1 cellular context compared by ENCODE assay signal in genomic region chr9:90099262-90099982, GRCh38.
A peak's percentile ranks its signal among the peaks of the same experiment; 100 is the strongest.
TF ChIP-seq lines count a peak whose summit lies in the region.

No MANE protein-coding gene starts in this region.

TF ChIP-seq in HepG2, 621 proteins besides CTCF, POLR2A, EP300 and RAD21 (continued from another document):
- TF ChIP-seq, protein P1, sequence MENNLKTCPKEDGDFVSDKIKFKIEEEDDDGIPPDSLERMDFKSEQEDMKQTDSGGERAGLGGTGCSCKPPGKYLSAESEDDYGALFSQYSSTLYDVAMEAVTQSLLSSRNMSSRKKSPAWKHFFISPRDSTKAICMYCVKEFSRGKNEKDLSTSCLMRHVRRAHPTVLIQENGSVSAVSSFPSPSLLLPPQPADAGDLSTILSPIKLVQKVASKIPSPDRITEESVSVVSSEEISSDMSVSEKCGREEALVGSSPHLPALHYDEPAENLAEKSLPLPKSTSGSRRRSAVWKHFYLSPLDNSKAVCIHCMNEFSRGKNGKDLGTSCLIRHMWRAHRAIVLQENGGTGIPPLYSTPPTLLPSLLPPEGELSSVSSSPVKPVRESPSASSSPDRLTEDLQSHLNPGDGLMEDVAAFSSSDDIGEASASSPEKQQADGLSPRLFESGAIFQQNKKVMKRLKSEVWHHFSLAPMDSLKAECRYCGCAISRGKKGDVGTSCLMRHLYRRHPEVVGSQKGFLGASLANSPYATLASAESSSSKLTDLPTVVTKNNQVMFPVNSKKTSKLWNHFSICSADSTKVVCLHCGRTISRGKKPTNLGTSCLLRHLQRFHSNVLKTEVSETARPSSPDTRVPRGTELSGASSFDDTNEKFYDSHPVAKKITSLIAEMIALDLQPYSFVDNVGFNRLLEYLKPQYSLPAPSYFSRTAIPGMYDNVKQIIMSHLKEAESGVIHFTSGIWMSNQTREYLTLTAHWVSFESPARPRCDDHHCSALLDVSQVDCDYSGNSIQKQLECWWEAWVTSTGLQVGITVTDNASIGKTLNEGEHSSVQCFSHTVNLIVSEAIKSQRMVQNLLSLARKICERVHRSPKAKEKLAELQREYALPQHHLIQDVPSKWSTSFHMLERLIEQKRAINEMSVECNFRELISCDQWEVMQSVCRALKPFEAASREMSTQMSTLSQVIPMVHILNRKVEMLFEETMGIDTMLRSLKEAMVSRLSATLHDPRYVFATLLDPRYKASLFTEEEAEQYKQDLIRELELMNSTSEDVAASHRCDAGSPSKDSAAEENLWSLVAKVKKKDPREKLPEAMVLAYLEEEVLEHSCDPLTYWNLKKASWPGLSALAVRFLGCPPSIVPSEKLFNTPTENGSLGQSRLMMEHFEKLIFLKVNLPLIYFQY (CRISPR knock-in tag; IDR thresholded peaks at IDR 0.05; ENCODE audit: borderline replicate concordance) = no peak
- TF ChIP-seq MIER3 (CRISPR knock-in tag; IDR thresholded peaks at IDR 0.05; ENCODE audit: borderline replicate concordance) (no peak), FOSL2 (CRISPR knock-in tag; IDR thresholded peaks at IDR 0.05) (no peak), ZNF646 (CRISPR knock-in tag; IDR thresholded peaks at IDR 0.05) (peak; percentile 67; the same call in 1 of the 2 replicates)
